22 cellular contexts compared by ENCODE assay signal in genomic region chr1:18408656-18409370, GRCh38.
"Had no signal": no experiment of that assay in that cellular context is flagged by ENCODE, and none has a peak within 500 bp of the region (broad histone marks: within the 10 kb centered on the region; RNA-seq: fewer than 3 reads in every experiment).

No MANE protein-coding gene starts in this region.

- H3K9me3 Mint-ChIP-seq: activated T-helper 17 cell treated with anti-CD3 and anti-CD28 coated beads, Interleukin-2, amount 50 U/mL, for 72 hours; memory B cell; T-helper 2 cell treated with Interferon-gamma antibody and Interleukin-4, amounts not matched to agents 5 μg/mL and 100 μg/mL, for 36 hours had no signal

- H3K9me3 ChIP-seq: testis had no signal

- H3K4me3 Mint-ChIP-seq: activated CD8-positive, alpha-beta T cell treated with anti-CD3 and anti-CD28 coated beads, Interleukin-2, amount 10 ng/mL, durations not matched to agents 7 days and 5 days; activated T-helper 17 cell treated with anti-CD3 and anti-CD28 coated beads, Interleukin-2, amount 50 U/mL, for 72 hours; memory B cell; nephron progenitor cell; T-cell; T-helper 2 cell treated with Interferon-gamma antibody and Interleukin-4, amounts not matched to agents 5 μg/mL and 100 μg/mL, for 36 hours had no signal

- ATAC-seq: activated CD8-positive, alpha-beta T cell treated with anti-CD3 and anti-CD28 coated beads, Interleukin-2, amount 10 ng/mL, durations not matched to agents 7 days and 5 days; activated naive CD4-positive, alpha-beta T cell treated with anti-CD3 and anti-CD28 coated beads, Interleukin-2, amount 50 U/mL, for 72 hours; activated T-helper 17 cell treated with anti-CD3 and anti-CD28 coated beads, Interleukin-2, amount 50 U/mL, for 72 hours; foreskin keratinocyte; T-cell had no signal

- H3K27me3 ChIP-seq: ascending aorta, brain microvascular endothelial cell, foreskin keratinocyte, testis, upper lobe of left lung had no signal

- H3K27ac ChIP-seq: ascending aorta, brain microvascular endothelial cell, foreskin keratinocyte, spleen, testis, upper lobe of left lung, WERI-Rb-1 had no signal

- DNase-seq: activated CD4-positive, alpha-beta T cell treated with anti-CD3 and anti-CD28 coated beads for 1 hour; activated CD4-positive, alpha-beta T cell treated with anti-CD3 and anti-CD28 coated beads, Interleukin-2, amount 50 U/mL, for 1 hour; activated CD8-positive, alpha-beta T cell treated with anti-CD3 and anti-CD28 coated beads, Interleukin-2, amount 10 ng/mL, durations not matched to agents 7 days and 5 days; brain microvascular endothelial cell; central memory CD4-positive, alpha-beta T cell; dermis blood vessel endothelial cell; effector CD8-positive, alpha-beta T cell; foreskin keratinocyte; nephron progenitor cell; occipital lobe; spleen; stimulated activated CD4-positive, alpha-beta T cell treated with anti-CD3 and anti-CD28 coated beads, Interleukin-4, amount 100 ng/mL, for 1 hour; stimulated activated naive CD4-positive, alpha-beta T cell; T-cell; testis; WERI-Rb-1 had no signal

- H3K27ac Mint-ChIP-seq: activated CD8-positive, alpha-beta T cell treated with anti-CD3 and anti-CD28 coated beads, Interleukin-2, amount 10 ng/mL, durations not matched to agents 7 days and 5 days; activated naive CD4-positive, alpha-beta T cell treated with anti-CD3 and anti-CD28 coated beads, Interleukin-2, amount 50 U/mL, for 72 hours; activated T-helper 17 cell treated with anti-CD3 and anti-CD28 coated beads, Interleukin-2, amount 50 U/mL, for 72 hours; memory B cell; nephron progenitor cell; T-cell; T-helper 2 cell treated with Interferon-gamma antibody and Interleukin-4, amounts not matched to agents 5 μg/mL and 100 μg/mL, for 36 hours had no signal

- H3K4me1 Mint-ChIP-seq: activated T-helper 17 cell treated with anti-CD3 and anti-CD28 coated beads, Interleukin-2, amount 50 U/mL, for 72 hours; memory B cell; T-cell had no signal

- H3K4me1 ChIP-seq: ascending aorta, foreskin keratinocyte, spleen, testis, upper lobe of left lung had no signal

- H3K4me3 ChIP-seq: ascending aorta, spleen, testis, upper lobe of left lung had no signal

- H3K36me3 ChIP-seq: ascending aorta, brain microvascular endothelial cell, spleen, upper lobe of left lung, WERI-Rb-1 had no signal

- H3K36me3 Mint-ChIP-seq: memory B cell, T-cell had no signal
